11 cellular contexts compared by ENCODE assay signal in the genomic region with DNA sequence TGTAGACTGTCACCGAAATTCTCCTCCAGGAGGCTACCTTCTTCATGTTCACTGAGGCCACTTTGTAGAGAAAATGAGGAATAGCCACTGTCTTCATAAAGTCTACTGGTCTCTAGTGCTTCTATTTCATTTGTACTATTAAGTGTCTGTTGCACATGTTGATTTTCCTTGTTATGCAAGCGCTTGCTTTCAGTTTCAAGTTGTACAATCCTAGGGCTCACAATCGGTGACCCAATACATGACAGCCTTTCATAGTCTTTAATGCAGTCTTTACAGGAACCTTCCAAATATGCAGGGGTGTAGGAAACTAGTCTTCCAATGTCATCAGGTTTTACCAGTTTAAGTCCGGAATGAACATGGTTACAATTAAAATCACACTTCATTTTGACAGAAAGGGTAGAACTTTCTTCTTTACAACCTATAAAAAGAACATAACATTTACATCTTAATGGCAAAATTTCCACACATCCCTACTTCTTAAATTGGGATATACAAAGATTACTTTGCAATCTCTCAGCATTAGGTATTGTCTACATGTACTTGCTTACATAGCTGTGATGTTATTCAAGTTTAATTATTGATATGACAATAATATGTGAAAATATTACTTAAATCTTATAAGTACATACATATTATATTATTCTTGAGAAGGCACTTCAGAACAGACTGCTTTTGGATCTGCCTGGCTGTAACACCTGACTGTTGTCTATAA. TPM values are rescaled to one million over a fixed set of nuclear protein-coding genes. Genes with fewer than 3 reads are reported as not detected.
DNase-seq lines count a peak whose midpoint lies in the region; ATAC-seq and TF ChIP-seq lines count a peak whose summit lies in the region.
"Had no signal": no experiment of that assay in that cellular context is flagged by ENCODE, and none has a peak within 500 bp of the region (broad histone marks: within the 10 kb centered on the region; RNA-seq: fewer than 3 reads in every experiment).

No MANE protein-coding gene starts in this region.

- H3K27me3 ChIP-seq in mammary epithelial cell (ENCODE audit: insufficient read depth, low read length) (no peaks in the 10 kb centered on the region), endodermal cell (ENCODE audit: control insufficient read depth, insufficient read depth, low read length, poor library complexity, severe bottlenecking) (no peaks in the 10 kb centered on the region), upper lobe of left lung (no peaks in the 10 kb centered on the region)

- H3K27ac ChIP-seq in mammary epithelial cell (ENCODE audit: insufficient read depth, low read depth, low read length) (no peak overlapping the region), endodermal cell (ENCODE audit: low read depth, low read length) (no peak overlapping the region), upper lobe of left lung (no peak overlapping the region)
- H3K27ac ChIP-seq: C4-2B had no signal

- POLR2A ChIA-PET in MCF 10A (lab: Yijun Ruan, JAX) = interaction anchor here (4.8 kb wide), 1 partner anchor 27 kb away, joined by 42 read pairs; a partner anchor contains a TSS

- ATAC-seq in upper lobe of left lung (ENCODE audit: low FRiP score in 2 of 2) (peak; percentile 43 to 78), HG03571 (IDR thresholded peaks at IDR 0.05; ENCODE audit: unreplicated experiment) (no peak)

- H3K9me3 Mint-ChIP-seq in MCF 10A (ENCODE audit: unreplicated experiment) (no peaks in the 10 kb centered on the region), IgD-negative memory B cell (peaks cover 0 to 4% (median 0%) of the 10 kb centered on the region in 3 donors), endodermal cell (no peaks in the 10 kb centered on the region)

- WGBS in mammary epithelial cell (ENCODE audit: low coverage, missing lambda C conversion rate) = 100% methylated on average over 4 of the region's 4 CpGs
- WGBS in endodermal cell (ENCODE audit: insufficient coverage in 1 of 2, insufficient read length in 1 of 2), 2 experiments = 94 to 100% methylated on average over 1 to 4 of the region's 4 CpGs
- WGBS in upper lobe of left lung, 2 donors = 47 to 67% methylated on average over 4 of the region's 4 CpGs

- H3K9me3 ChIP-seq in mammary epithelial cell (replicated peaks; ENCODE audit: insufficient read depth, low read length) (no peaks in the 10 kb centered on the region), endodermal cell (ENCODE audit: control insufficient read depth, low read length) (peaks cover 7% of the 10 kb centered on the region), upper lobe of left lung (no peaks in the 10 kb centered on the region)

- H3K4me1 ChIP-seq in mammary epithelial cell (ENCODE audit: insufficient read depth, low read length) = peaks cover 3% of the 10 kb centered on the region
- peaks cover 3% of the 10 kb centered on the region for H3K4me1 ChIP-seq in endodermal cell (ENCODE audit: control insufficient read depth, insufficient read depth, low read length)
- H3K4me1 ChIP-seq in upper lobe of left lung = no peaks in the 10 kb centered on the region

- intact Hi-C loops in MCF 10A (cut with micrococcal nuclease) (no loop called here), mammary epithelial cell (cut with micrococcal nuclease) (no loop called here), posterior cingulate gyrus (cut with DNase I) (no loop called here)

- H3K27ac Mint-ChIP-seq in MCF 10A (ENCODE audit: low read depth, unreplicated experiment) (peak overlapping the region; percentile 67), IgD-negative memory B cell (no peak overlapping the region), endodermal cell (no peak overlapping the region)

- H3K36me3 Mint-ChIP-seq in MCF 10A (ENCODE audit: insufficient read depth, unreplicated experiment) (peaks cover 45% of the 10 kb centered on the region), IgD-negative memory B cell (peaks cover 26% of the 10 kb centered on the region), endodermal cell (ENCODE audit: low read depth) (peaks cover 54% of the 10 kb centered on the region)

- H3K79me2 ChIP-seq in mammary epithelial cell (ENCODE audit: insufficient read depth, low read length) = peaks cover 90% of the 10 kb centered on the region

- TF ChIP-seq POLR2A in upper lobe of left lung (IDR thresholded peaks at IDR 0.05) = no peak

- CTCF ChIA-PET in MCF 10A (lab: Yijun Ruan, JAX) = interaction anchor here (0.6 kb wide), 1 partner anchor 22 kb away, joined by 3 read pairs; no protein-coding TSS in a partner anchor
- CTCF ChIA-PET in mammary epithelial cell (lab: Charles Lee; ENCODE audit: low non-redundant PET) = no interaction called here

- peak; percentile 34 for DNase-seq in MCF 10A (ENCODE audit: unreplicated experiment)
- DNase-seq in mammary epithelial cell = no peak
- DNase-seq in endodermal cell = no peak
- peak in 1 of 2 donors; percentile 36 for DNase-seq in upper lobe of left lung
- no peak for DNase-seq in posterior cingulate gyrus
- DNase-seq in NCI-H345 (lab: John Stamatoyannopoulos, UW) = no peak
- DNase-seq: foreskin fibroblast, nucleus accumbens had no signal

- in situ Hi-C loops in mammary epithelial cell (cut with MboI; ENCODE audit: low sequenced_read_pairs in 2 of 2) = no loop called here

- H3K9ac ChIP-seq in mammary epithelial cell (ENCODE audit: insufficient read depth, low read length) = no peak overlapping the region
- H3K9ac ChIP-seq in endodermal cell (ENCODE audit: extremely low read depth, low read length, poor library complexity, severe bottlenecking) = no peak overlapping the region

- H3K36me3 ChIP-seq in mammary epithelial cell (ENCODE audit: insufficient read depth, low read length) (peaks cover 35% of the 10 kb centered on the region), endodermal cell (ENCODE audit: control insufficient read depth, insufficient read depth, low read length) (peaks cover 92% of the 10 kb centered on the region), upper lobe of left lung (peaks cover 9 to 48% (median 17%) of the 10 kb centered on the region in 4 donors)

- no peaks in the 10 kb centered on the region for H3K27me3 Mint-ChIP-seq in MCF 10A (ENCODE audit: insufficient read depth, unreplicated experiment)
- no peaks in the 10 kb centered on the region for H3K27me3 Mint-ChIP-seq in IgD-negative memory B cell
- no peaks in the 10 kb centered on the region for H3K27me3 Mint-ChIP-seq in endodermal cell (ENCODE audit: insufficient read depth)

- TF ChIP-seq CTCF in MCF 10A (IDR thresholded peaks at IDR 0.05; ENCODE audit: unreplicated experiment) (no peak), mammary epithelial cell (conservative IDR thresholded peaks at IDR 0.05 in 1 of 2, IDR thresholded peaks at IDR 0.05 in 1 of 2; ENCODE audit: extremely low read depth in 1 of 2, insufficient read depth in 1 of 2, low read depth in 1 of 2, low read length in 2 of 2) (no peak), endodermal cell (conservative IDR thresholded peaks at IDR 0.05) (no peak), upper lobe of left lung (IDR thresholded peaks at IDR 0.05) (no peak)

- H3K4me3 Mint-ChIP-seq in MCF 10A (ENCODE audit: unreplicated experiment) (no peak overlapping the region), IgD-negative memory B cell (peak overlapping the region in 3 of 4 donors; percentile 34 to 47 (median 42)), endodermal cell (no peak overlapping the region)

- H2AFZ ChIP-seq in mammary epithelial cell (ENCODE audit: low read depth, low read length) = no peak overlapping the region

- TF ChIP-seq EP300 in upper lobe of left lung (IDR thresholded peaks at IDR 0.05) = no peak

- H3K4me1 Mint-ChIP-seq in MCF 10A (ENCODE audit: insufficient read depth, unreplicated experiment) (peaks cover 33% of the 10 kb centered on the region), IgD-negative memory B cell (peaks cover 12 to 17% (median 15%) of the 10 kb centered on the region in 3 donors), endodermal cell (peaks cover 43% of the 10 kb centered on the region)

- H4K20me1 ChIP-seq in mammary epithelial cell (ENCODE audit: insufficient read depth, low read length) = peaks cover 5% of the 10 kb centered on the region

- H3K4me3 ChIP-seq in mammary epithelial cell (replicated peaks in 1 of 3; ENCODE audit: insufficient read depth in 1 of 3, low read depth in 2 of 3, low read length in 3 of 3) (no peak overlapping the region), endodermal cell (ENCODE audit: low read length) (peak overlapping the region; percentile 53), upper lobe of left lung (no peak overlapping the region)

- dilution Hi-C loops in mammary epithelial cell (cut with HindIII; ENCODE audit: low sequenced_read_pairs) = no loop called here

- BruUV-seq in MCF 10A (replicated peaks; lab: Mats Ljungman, UMichigan) = no TSS peak
- BruUV-seq in mammary epithelial cell (replicated peaks; lab: Mats Ljungman, UMichigan) = no TSS peak

- no peak overlapping the region for H3K4me2 ChIP-seq in mammary epithelial cell (ENCODE audit: insufficient read depth, low read depth, low read length)

RNA-seq across cellular contexts. Expression of a gene that starts 7.5 kb away (rescaled TPM):
- total RNA-seq in MCF 10A (2022) = 9.5 and 16.4 TPM in 2 replicates
- 10 to 100 TPM in 1 of 2 donors, 1 to 10 TPM in 1; 2.2 to 18.9 TPM for total RNA-seq in mammary epithelial cell
- 14.4 TPM for polyA plus RNA-seq in mammary epithelial cell
- 8.9 TPM for polyA minus RNA-seq in mammary epithelial cell
- 12.3 TPM for polyA plus RNA-seq in IgD-negative memory B cell
- 10 to 100 TPM; 39.8 to 71.6 TPM for total RNA-seq in endodermal cell
- 51.6 TPM for polyA plus RNA-seq in endodermal cell (2013, experiment 1 of 2)
- polyA plus RNA-seq in endodermal cell (2013, experiment 2 of 2) = 54.8 TPM
- 1 to 10 TPM; 1.7 to 6.0 (median 4.8) TPM for total RNA-seq in upper lobe of left lung

RNA-seq across cellular contexts. Expression of a gene that starts 27.1 kb away (rescaled TPM):
- total RNA-seq in MCF 10A (2022) (25.5 and 30.9 TPM in 2 replicates), mammary epithelial cell (10 to 100 TPM; 15.2 to 27.0 TPM), endodermal cell (10 to 100 TPM; 17.3 to 18.7 TPM), upper lobe of left lung (10 to 100 TPM; 14.7 to 21.7 (median 16.9) TPM)
- polyA plus RNA-seq in mammary epithelial cell (11.9 TPM), IgD-negative memory B cell (12.5 TPM)
- polyA minus RNA-seq in mammary epithelial cell = 8.2 TPM
- 18.1 TPM for polyA plus RNA-seq in endodermal cell (2013, experiment 1 of 2)
- polyA plus RNA-seq in endodermal cell (2013, experiment 2 of 2) = 16.2 TPM

Comparison
In these comparisons a context has a peak if more than half of its experiments do, and no peak if none do; other contexts are left out.
1. H3K4me3 Mint-ChIP-seq: peak in IgD-negative memory B cell (3 of 4); none in MCF 10A (single experiment) and endodermal cell (single experiment).